ENCODE assay signal across 1 cellular context in genomic region chr2:234983011-234983726, GRCh38.
TF ChIP-seq lines count a peak whose summit lies in the region.

No MANE protein-coding gene starts in this region.

TF ChIP-seq in H1, 55 proteins besides CTCF, POLR2A, EP300 and RAD21:
- TF ChIP-seq TEAD4 (IDR thresholded peaks at IDR 0.05; ENCODE audit: low read depth, low read length) (no peak), YY1 (IDR thresholded peaks at IDR 0.05; ENCODE audit: low read depth, low read length) (no peak), RNF2 (IDR thresholded peaks at IDR 0.05; ENCODE audit: borderline replicate concordance, low read depth, low read length, missing control alignments, poor library complexity, severe bottlenecking) (no peak), SRF (IDR thresholded peaks at IDR 0.05; ENCODE audit: low read depth, low read length) (no peak), CBX8 (IDR thresholded peaks at IDR 0.05; ENCODE audit: borderline replicate concordance, low read depth, low read length) (no peak), RFX5 (IDR thresholded peaks at IDR 0.05; ENCODE audit: borderline replicate concordance, low read depth, low read length) (no peak), POLR2AphosphoS5 (IDR thresholded peaks at IDR 0.05; ENCODE audit: low read depth, low read length) (no peak), E2F6 (IDR thresholded peaks at IDR 0.05) (no peak), FOSL1 (IDR thresholded peaks at IDR 0.05; ENCODE audit: insufficient read depth, low read depth, low read length) (no peak), SUZ12 (IDR thresholded peaks at IDR 0.05; ENCODE audit: low read length) (no peak), SAP30 (IDR thresholded peaks at IDR 0.05; ENCODE audit: insufficient read depth, insufficient replicate concordance, low read length) (no peak), POU5F1 (IDR thresholded peaks at IDR 0.05; ENCODE audit: low read depth, low read length) (no peak), KDM4A (IDR thresholded peaks at IDR 0.05; ENCODE audit: low read depth, low read length, severe bottlenecking) (no peak), SIX5 (IDR thresholded peaks at IDR 0.05; ENCODE audit: low read depth, low read length) (no peak), KDM5A (IDR thresholded peaks at IDR 0.05; ENCODE audit: low read length) (no peak)
